Comparison of ENCODE assay signal across 1 cellular context in genomic region chr5:173981362-173981761, GRCh38.
TF ChIP-seq lines count a peak whose summit lies in the region.

No MANE protein-coding gene starts in this region.

TF ChIP-seq in SK-N-SH, 30 proteins besides CTCF, POLR2A, EP300 and RAD21 (continued from another document):
- TF ChIP-seq, protein P1, sequence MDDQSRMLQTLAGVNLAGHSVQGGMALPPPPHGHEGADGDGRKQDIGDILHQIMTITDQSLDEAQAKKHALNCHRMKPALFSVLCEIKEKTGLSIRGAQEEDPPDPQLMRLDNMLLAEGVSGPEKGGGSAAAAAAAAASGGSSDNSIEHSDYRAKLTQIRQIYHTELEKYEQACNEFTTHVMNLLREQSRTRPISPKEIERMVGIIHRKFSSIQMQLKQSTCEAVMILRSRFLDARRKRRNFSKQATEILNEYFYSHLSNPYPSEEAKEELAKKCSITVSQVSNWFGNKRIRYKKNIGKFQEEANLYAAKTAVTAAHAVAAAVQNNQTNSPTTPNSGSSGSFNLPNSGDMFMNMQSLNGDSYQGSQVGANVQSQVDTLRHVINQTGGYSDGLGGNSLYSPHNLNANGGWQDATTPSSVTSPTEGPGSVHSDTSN (IDR thresholded peaks at IDR 0.05), result no peak
- TF ChIP-seq FOXJ3 (CRISPR knock-in tag; IDR thresholded peaks at IDR 0.05) (no peak), MEF2A (IDR thresholded peaks at IDR 0.05; ENCODE audit: borderline replicate concordance, low read depth) (no peak), POLR2AphosphoS5 (IDR thresholded peaks at IDR 0.05; ENCODE audit: low read depth, low read length) (no peak), NFIC (IDR thresholded peaks at IDR 0.05; ENCODE audit: borderline replicate concordance) (no peak), SIN3A (IDR thresholded peaks at IDR 0.05; ENCODE audit: borderline replicate concordance, low read depth, low read length) (no peak)
- TF ChIP-seq, protein P2, sequence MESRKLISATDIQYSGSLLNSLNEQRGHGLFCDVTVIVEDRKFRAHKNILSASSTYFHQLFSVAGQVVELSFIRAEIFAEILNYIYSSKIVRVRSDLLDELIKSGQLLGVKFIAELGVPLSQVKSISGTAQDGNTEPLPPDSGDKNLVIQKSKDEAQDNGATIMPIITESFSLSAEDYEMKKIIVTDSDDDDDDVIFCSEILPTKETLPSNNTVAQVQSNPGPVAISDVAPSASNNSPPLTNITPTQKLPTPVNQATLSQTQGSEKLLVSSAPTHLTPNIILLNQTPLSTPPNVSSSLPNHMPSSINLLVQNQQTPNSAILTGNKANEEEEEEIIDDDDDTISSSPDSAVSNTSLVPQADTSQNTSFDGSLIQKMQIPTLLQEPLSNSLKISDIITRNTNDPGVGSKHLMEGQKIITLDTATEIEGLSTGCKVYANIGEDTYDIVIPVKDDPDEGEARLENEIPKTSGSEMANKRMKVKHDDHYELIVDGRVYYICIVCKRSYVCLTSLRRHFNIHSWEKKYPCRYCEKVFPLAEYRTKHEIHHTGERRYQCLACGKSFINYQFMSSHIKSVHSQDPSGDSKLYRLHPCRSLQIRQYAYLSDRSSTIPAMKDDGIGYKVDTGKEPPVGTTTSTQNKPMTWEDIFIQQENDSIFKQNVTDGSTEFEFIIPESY (IDR thresholded peaks at IDR 0.05; ENCODE audit: borderline replicate concordance, low read depth), result no peak
